ENCODE assay signal across 33 cellular contexts in the genomic region with DNA sequence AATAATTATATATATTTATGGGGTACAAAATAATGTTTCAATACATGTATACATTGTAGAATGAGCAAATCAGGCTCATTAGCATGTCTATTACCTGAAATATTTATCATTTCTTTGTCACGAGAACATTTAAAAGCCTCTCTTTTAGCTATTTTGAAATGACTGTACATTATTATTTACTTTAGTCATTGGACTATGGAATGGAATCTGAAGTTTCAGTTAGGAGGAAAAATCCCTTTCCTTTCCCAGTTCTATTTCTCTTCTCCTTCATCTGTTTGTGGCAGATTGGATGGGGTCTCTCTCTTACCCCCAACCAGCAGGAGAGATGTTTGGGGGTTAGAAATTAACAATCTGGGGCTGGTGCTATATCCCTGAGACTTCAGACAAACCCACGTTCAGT.
"Had no signal": no experiment of that assay in that cellular context is flagged by ENCODE, and none has a peak within 500 bp of the region (broad histone marks: within the 10 kb centered on the region; RNA-seq: fewer than 3 reads in every experiment).

No MANE protein-coding gene starts in this region.

- H3K27ac ChIP-seq: KMS-11 had no signal

- H3K27me3 ChIP-seq: MG63 had no signal

- DNase-seq: Karpas-422, Kasumi-1, MG63, MM.1S, MV-4-11, NCI-H1048, NCI-H1092, NCI-H1092 treated with DMSO at 0.1 percent for 48 hours, NCI-H1105, NCI-H1105 treated with DMSO at 0.1 percent for 48 hours, NCI-H1417 treated with DMSO at 0.1 percent for 48 hours, NCI-H1436, NCI-H1436 treated with DMSO at 0.1 percent for 48 hours, NCI-H146, NCI-H1694, NCI-H1694 treated with DMSO at 0.1 percent for 48 hours, NCI-H187, NCI-H187 treated with DMSO at 0.1 percent for 48 hours, NCI-H1930, NCI-H2029, NCI-H2029 treated with DMSO at 0.1 percent for 48 hours, NCI-H2081, NCI-H2081 treated with DMSO at 0.1 percent for 48 hours, NCI-H2107, NCI-H2171, NCI-H2171 treated with DMSO at 0.1 percent for 48 hours, NCI-H2227 treated with DMSO at 0.1 percent for 48 hours, NCI-H226, NCI-H345, NCI-H446, NCI-H446 treated with DMSO at 0.1 percent for 48 hours, NCI-H510A had no signal

- H3K4me3 ChIP-seq: MG63 had no signal

- H3K9ac ChIP-seq: KMS-11 had no signal

- H3K36me3 ChIP-seq: MG63 had no signal

- H3K9me3 ChIP-seq: MG63 had no signal

- H3K4me2 ChIP-seq: KMS-11 had no signal
